Comparison of ENCODE assay signal across 9 cellular contexts in genomic region chr12:48286665-48287064, GRCh38.
DNase-seq lines count a peak whose midpoint lies in the region; ATAC-seq and TF ChIP-seq lines count a peak whose summit lies in the region.
"Had no signal": no experiment of that assay in that cellular context is flagged by ENCODE, and none has a peak within 500 bp of the region (broad histone marks: within the 10 kb centered on the region; RNA-seq: fewer than 3 reads in every experiment).

No MANE protein-coding gene starts in this region.

- no peak for ATAC-seq in body of pancreas
- peak; percentile 26 for ATAC-seq in naive thymus-derived CD4-positive, alpha-beta T cell
- no peak for ATAC-seq in GM19035 (IDR thresholded peaks at IDR 0.05; ENCODE audit: unreplicated experiment)

- H3K4me1 ChIP-seq in KMS-11 (ENCODE audit: low read depth, poor library complexity, severe bottlenecking), result no peaks in the 10 kb centered on the region
- H3K4me1 ChIP-seq in body of pancreas, result no peaks in the 10 kb centered on the region
- peaks cover 12 to 14% of the 10 kb centered on the region in 2 donors for H3K4me1 ChIP-seq in naive thymus-derived CD4-positive, alpha-beta T cell (ENCODE audit: control insufficient read depth in 2 of 2, insufficient read depth in 2 of 2, low read length in 2 of 2)

- H4K20me1 ChIP-seq in KMS-11 (ENCODE audit: insufficient read depth), result no peaks in the 10 kb centered on the region

- H3K9me3 Mint-ChIP-seq in naive thymus-derived CD4-positive, alpha-beta T cell, result peaks cover 0 to 11% (median 2%) of the 10 kb centered on the region in 11 donors

- H3K27ac ChIP-seq in KMS-11 (no peak overlapping the region), body of pancreas (no peak overlapping the region)
- H3K27ac ChIP-seq in naive thymus-derived CD4-positive, alpha-beta T cell (ENCODE audit: low read depth, low read length), result no peak overlapping the region

- no peak overlapping the region for H3K4me3 ChIP-seq in KMS-11 (IDR thresholded peaks at IDR 0.05; ENCODE audit: insufficient read depth, low read depth, low read length)
- no peak overlapping the region for H3K4me3 ChIP-seq in body of pancreas
- H3K4me3 ChIP-seq in naive thymus-derived CD4-positive, alpha-beta T cell (ENCODE audit: low read length), result no peak overlapping the region

- H3K36me3 Mint-ChIP-seq in naive thymus-derived CD4-positive, alpha-beta T cell, result peaks cover 0 to 4% (median 0%) of the 10 kb centered on the region in 5 donors

- H3K9me3 ChIP-seq in body of pancreas, result no peaks in the 10 kb centered on the region
- H3K9me3 ChIP-seq in naive thymus-derived CD4-positive, alpha-beta T cell (ENCODE audit: control insufficient read depth in 2 of 3, low read length in 3 of 3), result no peaks in the 10 kb centered on the region

- POLR2A ChIA-PET in naive thymus-derived CD4-positive, alpha-beta T cell (lab: Charles Lee), result interaction anchor here (1.8 to 2.4 kb wide), 2 partner anchors 63 to 88 kb away, joined by 6 read pairs; partner anchors contain the start of gene ZNF641

- intact Hi-C loops in body of pancreas (cut with DNase I), result no loop called here
- intact Hi-C loops in naive thymus-derived CD4-positive, alpha-beta T cell (cut with micrococcal nuclease), result loop anchor here in 1 of 2 donors (1.0 kb wide), 3 partner anchors 64 to 168 kb away; partner anchors contain the start of gene ZNF641

- CTCF ChIA-PET in naive thymus-derived CD4-positive, alpha-beta T cell (lab: Charles Lee), result interaction anchor here (1.1 to 1.5 kb wide), 2 partner anchors 10 to 88 kb away, joined by 4 to 6 read pairs; no protein-coding TSS in a partner anchor

- H3K79me2 ChIP-seq in KMS-11 (ENCODE audit: insufficient read depth, low read depth), result no peaks in the 10 kb centered on the region

- 8 to 21% methylated on average over 3 of the region's 3 CpGs for WGBS in body of pancreas, 2 donors

- H3K27me3 Mint-ChIP-seq in naive thymus-derived CD4-positive, alpha-beta T cell, result peaks cover 0 to 12% (median 0%) of the 10 kb centered on the region in 5 donors

- TF ChIP-seq POLR2A in body of pancreas (IDR thresholded peaks at IDR 0.05), result no peak

- H3K9ac ChIP-seq in KMS-11, result no peak overlapping the region

- peak overlapping the region in 6 of 10 donors; percentile 8 to 74 (median 57) for H3K4me3 Mint-ChIP-seq in naive thymus-derived CD4-positive, alpha-beta T cell

- DNase-seq in ELF-1 (ENCODE audit: low read depth, low spot score) (peak; percentile 24), body of pancreas (peak in 1 of 4 donors; percentile 5), NCI-H526 treated with DMSO at 0.1 percent for 48 hours (lab: John Stamatoyannopoulos, UW) (no peak), GOT3 (lab: John Stamatoyannopoulos, UW) (no peak)
- DNase-seq in naive thymus-derived CD4-positive, alpha-beta T cell, result no peak
- DNase-seq: NCI-H1092 treated with DMSO at 0.1 percent for 48 hours; stimulated activated CD4-positive, alpha-beta T cell treated with anti-CD3 and anti-CD28 coated beads, Interleukin-4, amount 100 ng/mL, for 1 hour had no signal

- H3K27me3 ChIP-seq in KMS-11 (ENCODE audit: insufficient read depth, low read depth), result no peaks in the 10 kb centered on the region
- H3K27me3 ChIP-seq in body of pancreas, result no peaks in the 10 kb centered on the region
- no peaks in the 10 kb centered on the region for H3K27me3 ChIP-seq in naive thymus-derived CD4-positive, alpha-beta T cell (ENCODE audit: control insufficient read depth in 2 of 2, insufficient read depth in 2 of 2, low read length in 2 of 2)

- H2AFZ ChIP-seq in KMS-11 (ENCODE audit: low read depth), result no peak overlapping the region; the same call in 1 of the 2 replicates

- peaks cover 10 to 23% (median 19%) of the 10 kb centered on the region in 7 donors for H3K4me1 Mint-ChIP-seq in naive thymus-derived CD4-positive, alpha-beta T cell

- no peak overlapping the region for H3K4me2 ChIP-seq in KMS-11

- peak; percentile 41; the same call in 1 of the 2 replicates for TF ChIP-seq CTCF in KMS-11 (conservative IDR thresholded peaks at IDR 0.05; ENCODE audit: low read depth, low read length)
- peak in 4 of 7 experiments; percentile 17 to 38 (median 26) for TF ChIP-seq CTCF in body of pancreas (IDR thresholded peaks at IDR 0.05)

- H3K36me3 ChIP-seq in KMS-11 (ENCODE audit: insufficient read depth), result no peaks in the 10 kb centered on the region
- no peaks in the 10 kb centered on the region for H3K36me3 ChIP-seq in body of pancreas (replicated peaks in 1 of 2; ENCODE audit: insufficient read depth in 1 of 2, low read depth in 2 of 2)
- no peaks in the 10 kb centered on the region for H3K36me3 ChIP-seq in naive thymus-derived CD4-positive, alpha-beta T cell (ENCODE audit: control insufficient read depth in 2 of 3, insufficient read depth in 3 of 3, low read length in 3 of 3)

- peak overlapping the region; percentile 71 to 95 (median 88) for H3K27ac Mint-ChIP-seq in naive thymus-derived CD4-positive, alpha-beta T cell
